23 cellular contexts compared by ENCODE assay signal in the genomic region with DNA sequence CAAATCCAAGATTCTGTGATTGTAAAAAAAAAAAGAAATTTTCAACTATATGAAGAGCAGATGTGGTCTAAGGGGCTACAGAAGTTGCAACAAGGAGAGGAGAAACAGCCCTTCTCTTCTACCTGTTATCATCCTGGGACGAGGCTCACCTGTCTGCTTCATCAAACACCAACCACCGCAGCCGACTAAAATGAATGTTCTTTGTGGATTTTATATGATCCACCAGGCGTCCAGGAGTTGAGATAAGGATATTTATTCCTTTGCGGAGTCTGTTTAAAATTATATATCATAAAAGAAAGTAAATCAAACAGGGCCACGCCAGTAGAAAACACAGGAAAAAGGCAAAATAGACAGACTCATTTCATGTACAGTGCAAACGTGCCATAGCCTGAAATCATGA.
"Had no signal": no experiment of that assay in that cellular context is flagged by ENCODE, and none has a peak within 500 bp of the region (broad histone marks: within the 10 kb centered on the region; RNA-seq: fewer than 3 reads in every experiment).

No MANE protein-coding gene starts in this region.

- H3K27ac ChIP-seq: neutrophil, thyroid gland had no signal

- H3K27me3 Mint-ChIP-seq: activated CD4-positive, alpha-beta T cell treated with anti-CD3 and anti-CD28 coated beads, Interleukin-2, amount 10 ng/mL, durations not matched to agents 7 days and 5 days; activated naive CD8-positive, alpha-beta T cell treated with anti-CD3 and anti-CD28 coated beads, Interleukin-2, amount 50 U/mL, for 24 hours; dendritic cell treated with granulocyte-macrophage colony-stimulating factor and Interleukin-4, amounts not matched to agents 40 ng/mL and 50 ng/mL, for 4 days; effector memory CD8-positive, alpha-beta T cell; memory B cell; natural killer cell treated with Interleukin-12 subunit alpha and Interleukin-12 subunit beta and Interleukin-15 and Interleukin-18, amount 100 ng/mL, for 72 hours; T-cell had no signal

- H3K9me3 Mint-ChIP-seq: activated CD4-positive, alpha-beta T cell treated with anti-CD3 and anti-CD28 coated beads, Interleukin-2, amount 10 ng/mL, durations not matched to agents 7 days and 5 days; activated naive CD4-positive, alpha-beta T cell treated with anti-CD3 and anti-CD28 coated beads for 36 hours; activated naive CD8-positive, alpha-beta T cell treated with anti-CD3 and anti-CD28 coated beads, Interleukin-2, amount 50 U/mL, for 24 hours; activated T-cell treated with anti-CD3 and anti-CD28 coated beads, Interleukin-2, amount 50 U/mL, for 4 hours; dendritic cell treated with granulocyte-macrophage colony-stimulating factor and Interleukin-4, amounts not matched to agents 40 ng/mL and 50 ng/mL, for 4 days; effector memory CD8-positive, alpha-beta T cell; memory B cell; natural killer cell treated with Interleukin-12 subunit alpha and Interleukin-12 subunit beta and Interleukin-15 and Interleukin-18, amount 100 ng/mL, for 72 hours; T-cell had no signal

- H3K4me3 ChIP-seq: thyroid gland had no signal

- FAIRE-seq: bronchial epithelial cell had no signal

- ATAC-seq: activated CD4-positive, CD25-positive, alpha-beta regulatory T cell treated with anti-CD3 and anti-CD28 coated beads, Interleukin-2, amount 50 U/mL, for 24 hours; activated T-cell treated with anti-CD3 and anti-CD28 coated beads, Interleukin-2, amount 50 U/mL, for 4 hours; effector memory CD8-positive, alpha-beta T cell; left ventricle myocardium superior; natural killer cell treated with Interleukin-12 subunit alpha and Interleukin-12 subunit beta and Interleukin-15 and Interleukin-18, amount 100 ng/mL, for 72 hours; T-cell had no signal

- H3K27ac Mint-ChIP-seq: activated CD4-positive, alpha-beta T cell treated with anti-CD3 and anti-CD28 coated beads, Interleukin-2, amount 10 ng/mL, durations not matched to agents 7 days and 5 days; activated naive CD4-positive, alpha-beta T cell treated with anti-CD3 and anti-CD28 coated beads for 36 hours; dendritic cell treated with granulocyte-macrophage colony-stimulating factor and Interleukin-4, amounts not matched to agents 40 ng/mL and 50 ng/mL, for 4 days; effector memory CD8-positive, alpha-beta T cell; memory B cell; natural killer cell treated with Interleukin-12 subunit alpha and Interleukin-12 subunit beta and Interleukin-15 and Interleukin-18, amount 100 ng/mL, for 72 hours; T-cell had no signal

- DNase-seq: activated CD4-positive, alpha-beta T cell treated with anti-CD3 and anti-CD28 coated beads, Interleukin-2, amount 10 ng/mL, durations not matched to agents 7 days and 5 days; activated CD8-positive, alpha-beta memory T cell treated with anti-CD3 and anti-CD28 coated beads, Interleukin-2, amount 50 U/mL, for 4 hours; activated naive CD4-positive, alpha-beta T cell treated with anti-CD3 and anti-CD28 coated beads for 36 hours; activated naive CD8-positive, alpha-beta T cell treated with anti-CD3 and anti-CD28 coated beads, Interleukin-2, amount 50 U/mL, for 24 hours; activated T-cell treated with anti-CD3 and anti-CD28 coated beads, Interleukin-2, amount 50 U/mL, for 4 hours; aorta; cerebellar nuclear complex; effector memory CD8-positive, alpha-beta T cell; foreskin melanocyte; glutamatergic neuron; left ventricle myocardium superior; posterior cingulate gyrus; retina; stimulated activated CD4-positive, alpha-beta T cell treated with anti-CD3 and anti-CD28 coated beads, Interleukin-2, amount 100 ng/mL, for 24 hours; stimulated activated naive CD4-positive, alpha-beta T cell treated with Interleukin-2 at 50 U/mL for 16 hours; T-cell; thyroid gland had no signal

- H3K4me3 Mint-ChIP-seq: activated CD4-positive, alpha-beta T cell treated with anti-CD3 and anti-CD28 coated beads, Interleukin-2, amount 10 ng/mL, durations not matched to agents 7 days and 5 days; activated naive CD4-positive, alpha-beta T cell treated with anti-CD3 and anti-CD28 coated beads for 36 hours; activated naive CD8-positive, alpha-beta T cell treated with anti-CD3 and anti-CD28 coated beads, Interleukin-2, amount 50 U/mL, for 24 hours; activated T-cell treated with anti-CD3 and anti-CD28 coated beads, Interleukin-2, amount 50 U/mL, for 4 hours; dendritic cell treated with granulocyte-macrophage colony-stimulating factor and Interleukin-4, amounts not matched to agents 40 ng/mL and 50 ng/mL, for 4 days; effector memory CD8-positive, alpha-beta T cell; memory B cell; natural killer cell treated with Interleukin-12 subunit alpha and Interleukin-12 subunit beta and Interleukin-15 and Interleukin-18, amount 100 ng/mL, for 72 hours; T-cell had no signal

- H3K4me1 Mint-ChIP-seq: activated CD4-positive, alpha-beta T cell treated with anti-CD3 and anti-CD28 coated beads, Interleukin-2, amount 10 ng/mL, durations not matched to agents 7 days and 5 days; memory B cell; T-cell had no signal

- H3K27me3 ChIP-seq: neutrophil, thyroid gland had no signal

- H3K9me3 ChIP-seq: neutrophil, thyroid gland had no signal
